Comparison of ENCODE assay signal across 24 cellular contexts in the genomic region with DNA sequence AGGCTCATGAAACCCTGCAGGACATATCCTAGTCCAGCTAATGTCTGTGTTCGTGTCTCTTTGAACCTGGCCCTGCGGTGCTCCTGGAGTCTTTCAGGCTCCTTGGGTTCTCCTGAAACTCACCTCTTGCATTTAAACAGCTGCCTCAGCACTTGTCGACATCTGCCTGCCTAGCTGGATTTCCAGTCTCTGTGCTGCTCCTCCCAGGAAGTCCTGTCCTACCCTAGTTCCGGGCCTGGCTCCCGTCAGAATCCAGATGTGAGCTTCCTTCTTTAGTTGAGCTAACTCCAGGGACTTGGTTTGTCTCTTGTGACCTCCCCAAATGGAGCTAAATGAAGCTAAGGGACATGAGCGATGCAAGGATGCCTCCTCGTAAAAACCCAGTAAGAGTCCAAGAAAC.
"Had no signal": no experiment of that assay in that cellular context is flagged by ENCODE, and none has a peak within 500 bp of the region (broad histone marks: within the 10 kb centered on the region; RNA-seq: fewer than 3 reads in every experiment).

No MANE protein-coding gene starts in this region.

- H3K36me3 Mint-ChIP-seq: activated naive CD4-positive, alpha-beta T cell treated with anti-CD3 and anti-CD28 coated beads, Interleukin-2, amount 10 ng/mL, durations not matched to agents 7 days and 5 days; activated naive CD8-positive, alpha-beta T cell treated with anti-CD3 and anti-CD28 coated beads for 36 hours had no signal

- H3K4me1 Mint-ChIP-seq: activated naive CD4-positive, alpha-beta T cell treated with anti-CD3 and anti-CD28 coated beads, Interleukin-2, amount 10 ng/mL, durations not matched to agents 7 days and 5 days; activated naive CD8-positive, alpha-beta T cell treated with anti-CD3 and anti-CD28 coated beads for 36 hours had no signal

- H3K27ac Mint-ChIP-seq: activated CD8-positive, alpha-beta T cell treated with anti-CD3 and anti-CD28 coated beads for 36 hours; activated naive CD4-positive, alpha-beta T cell treated with anti-CD3 and anti-CD28 coated beads, Interleukin-2, amount 10 ng/mL, durations not matched to agents 7 days and 5 days; activated naive CD8-positive, alpha-beta T cell treated with anti-CD3 and anti-CD28 coated beads for 36 hours; activated T-cell treated with anti-CD3 and anti-CD28 coated beads, Interleukin-2, amount 50 U/mL, for 72 hours; activated T-helper 2 cell treated with anti-CD3 and anti-CD28 coated beads, Interferon-gamma antibody, Interleukin-2, Interleukin-4, amounts not matched to agents 10 μg/mL and 5 μg/mL and 100 μg/mL, durations not matched to agents 14 hours and 24 hours and 36 hours; T-helper 1 cell treated with Interleukin-12 subunit alpha and Interleukin-12 subunit beta and Interleukin-4 antibody, amounts not matched to agents 30 μg/mL and 1 μg/mL, for 36 hours had no signal

- H3K27me3 ChIP-seq: brain microvascular endothelial cell, cardiac muscle cell had no signal

- DNase-seq: activated CD4-positive, alpha-beta T cell treated with anti-CD3 and anti-CD28 coated beads for 4 hours; activated CD8-positive, alpha-beta memory T cell treated with anti-CD3 and anti-CD28 coated beads, Interleukin-2, amount 50 U/mL, for 4 hours; activated CD8-positive, alpha-beta T cell treated with anti-CD3 and anti-CD28 coated beads for 36 hours; activated gamma-delta T cell treated with Interleukin-2 at 50 U/mL for 16 hours; activated naive CD4-positive, alpha-beta T cell treated with anti-CD3 and anti-CD28 coated beads, Interleukin-2, amount 10 ng/mL, durations not matched to agents 7 days and 5 days; activated naive CD8-positive, alpha-beta T cell treated with anti-CD3 and anti-CD28 coated beads for 36 hours; activated T-cell treated with anti-CD3 and anti-CD28 coated beads, Interleukin-2, amount 50 U/mL, for 72 hours; brain microvascular endothelial cell; cerebellar nuclear complex; NCI-H1092 treated with DMSO at 0.1 percent for 48 hours; NCI-H1436; NCI-H1694 treated with DMSO at 0.1 percent for 48 hours; NCI-H2029 treated with DMSO at 0.1 percent for 48 hours; NCI-H510A treated with DMSO at 0.1 percent for 48 hours; NCI-H69; NK-92 treated with Interleukin-12 subunit alpha and Interleukin-12 subunit beta, amount 100 ng/mL, for 24 hours; OCI-M1; RPMI8226; SHP77 had no signal

- H3K4me3 Mint-ChIP-seq: activated CD8-positive, alpha-beta T cell treated with anti-CD3 and anti-CD28 coated beads for 36 hours; activated naive CD4-positive, alpha-beta T cell treated with anti-CD3 and anti-CD28 coated beads, Interleukin-2, amount 10 ng/mL, durations not matched to agents 7 days and 5 days; activated naive CD8-positive, alpha-beta T cell treated with anti-CD3 and anti-CD28 coated beads for 36 hours; activated T-cell treated with anti-CD3 and anti-CD28 coated beads, Interleukin-2, amount 50 U/mL, for 72 hours; T-helper 1 cell treated with Interleukin-12 subunit alpha and Interleukin-12 subunit beta and Interleukin-4 antibody, amounts not matched to agents 30 μg/mL and 1 μg/mL, for 36 hours had no signal

- H3K27ac ChIP-seq: brain microvascular endothelial cell, cardiac muscle cell had no signal

- H3K9me3 Mint-ChIP-seq: activated CD8-positive, alpha-beta T cell treated with anti-CD3 and anti-CD28 coated beads for 36 hours; activated naive CD4-positive, alpha-beta T cell treated with anti-CD3 and anti-CD28 coated beads, Interleukin-2, amount 10 ng/mL, durations not matched to agents 7 days and 5 days; activated naive CD8-positive, alpha-beta T cell treated with anti-CD3 and anti-CD28 coated beads for 36 hours; activated T-cell treated with anti-CD3 and anti-CD28 coated beads, Interleukin-2, amount 50 U/mL, for 72 hours; activated T-helper 2 cell treated with anti-CD3 and anti-CD28 coated beads, Interferon-gamma antibody, Interleukin-2, Interleukin-4, amounts not matched to agents 10 μg/mL and 5 μg/mL and 100 μg/mL, durations not matched to agents 14 hours and 24 hours and 36 hours; T-helper 1 cell treated with Interleukin-12 subunit alpha and Interleukin-12 subunit beta and Interleukin-4 antibody, amounts not matched to agents 30 μg/mL and 1 μg/mL, for 36 hours had no signal

- H3K4me3 ChIP-seq: cardiac muscle cell had no signal

- H3K36me3 ChIP-seq: brain microvascular endothelial cell, cardiac muscle cell had no signal

- H3K27me3 Mint-ChIP-seq: activated naive CD4-positive, alpha-beta T cell treated with anti-CD3 and anti-CD28 coated beads, Interleukin-2, amount 10 ng/mL, durations not matched to agents 7 days and 5 days had no signal

- ATAC-seq: activated CD4-positive, CD25-positive, alpha-beta regulatory T cell treated with anti-CD3 and anti-CD28 coated beads, Interleukin-2, amount 50 U/mL, for 24 hours; activated CD8-positive, alpha-beta T cell treated with anti-CD3 and anti-CD28 coated beads for 36 hours; activated T-cell treated with anti-CD3 and anti-CD28 coated beads, Interleukin-2, amount 50 U/mL, for 72 hours; Panc1 had no signal
